In genomic region chr5:581266-581665, GRCh38 we compare ENCODE assay signal across 14 cellular contexts. TPM values are rescaled to one million over a fixed set of nuclear protein-coding genes. Genes with fewer than 3 reads are reported as not detected.
DNase-seq lines count a peak whose midpoint lies in the region; ATAC-seq, FAIRE-seq and TF ChIP-seq lines count a peak whose summit lies in the region.
"Had no signal": no experiment of that assay in that cellular context is flagged by ENCODE, and none has a peak within 500 bp of the region (broad histone marks: within the 10 kb centered on the region; RNA-seq: fewer than 3 reads in every experiment).

No MANE protein-coding gene starts in this region.

- H3K9me3 ChIP-seq in testis = no peaks in the 10 kb centered on the region

- H3K4me3 ChIP-seq in testis = no peak overlapping the region
- H3K4me3 ChIP-seq: BLaER1 had no signal

- no peak for ATAC-seq in GM18858 (IDR thresholded peaks at IDR 0.05; ENCODE audit: unreplicated experiment)

- no peak for TF ChIP-seq POLR2A in testis (IDR thresholded peaks at IDR 0.05)

- H3K27me3 ChIP-seq in testis = no peaks in the 10 kb centered on the region
- H3K27me3 ChIP-seq: BLaER1 had no signal

- no peaks in the 10 kb centered on the region for H3K4me1 ChIP-seq in testis

- peak; percentile 60 for FAIRE-seq in HTR-8/SVneo (lab: Jason Lieb, UNC)

- no peak for TF ChIP-seq CTCF in testis (IDR thresholded peaks at IDR 0.05)

- H3K27ac ChIP-seq in testis = no peak overlapping the region
- H3K27ac ChIP-seq: 22Rv1, BLaER1 had no signal

- H3K36me3 ChIP-seq in testis (ENCODE audit: low read depth, missing control alignments) = no peaks in the 10 kb centered on the region
- H3K36me3 ChIP-seq: BLaER1 had no signal

- intact Hi-C loops in testis (cut with DNase I; ENCODE audit: low total_unique reads) = no loop called here

- WGBS in testis, 2 donors = 85 to 88% methylated on average over 7 of the region's 7 CpGs

- DNase-seq in NCI-H1436 (lab: John Stamatoyannopoulos, UW) (peak; percentile 46), NCI-H1436 treated with DMSO at 0.1 percent for 48 hours (lab: John Stamatoyannopoulos, UW) (no peak), HTR-8/SVneo (ENCODE audit: insufficient read length, low spot score) (no peak), mesenteric fat pad (ENCODE audit: low spot score) (peak; percentile 45), testis (peak; percentile 7), NCI-H82 treated with DMSO at 0.1 percent for 48 hours (lab: John Stamatoyannopoulos, UW; ENCODE audit: unreplicated experiment) (no peak)
- DNase-seq: CD4-positive, CD25-positive, alpha-beta regulatory T cell; DMS53; GF-D8; HCEC 1CT; HFFc6 had no signal

RNA-seq across cellular contexts. Expression of gene CEP72, which starts 30.9 kb away (rescaled TPM):
- total RNA-seq in mesenteric fat pad = 2.0 TPM
- total RNA-seq in testis = 10 to 100 TPM; 19.8 to 31.2 TPM
- polyA plus RNA-seq in testis (ENCODE audit: insufficient read depth, low read depth, low replicate concordance) = 18.5 TPM

RNA-seq across cellular contexts. Expression of gene SLC9A3, which starts 57.0 kb away (rescaled TPM):
- total RNA-seq in mesenteric fat pad = 1.1 TPM
- 1 to 10 TPM; 2.3 to 3.8 TPM for total RNA-seq in testis
- polyA plus RNA-seq in testis (ENCODE audit: insufficient read depth, low read depth, low replicate concordance) = 2.6 TPM

Comparison
In these comparisons a context has a peak if more than half of its experiments do, and no peak if none do; other contexts are left out.
1. DNase-seq: peak in NCI-H1436 (single experiment), mesenteric fat pad (single experiment) and testis (single experiment); none in NCI-H1436 treated with DMSO at 0.1 percent for 48 hours (single experiment), HTR-8/SVneo (single experiment) and NCI-H82 treated with DMSO at 0.1 percent for 48 hours (single experiment).